ENCODE assay signal across 9 cellular contexts in genomic region chr7:144239365-144239764, GRCh38. TPM values are rescaled to one million over a fixed set of nuclear protein-coding genes. Genes with fewer than 3 reads are reported as not detected.
"Had no signal": no experiment of that assay in that cellular context is flagged by ENCODE, and none has a peak within 500 bp of the region (broad histone marks: within the 10 kb centered on the region; RNA-seq: fewer than 3 reads in every experiment).

Gene OR2A42, minus strand, starts transcription at chr7:144239605. Its CDS starts 6,762 bp downstream, at chr7:144232843.

RNA-seq across cellular contexts. Expression of gene OR2A42, which starts in this region (rescaled TPM):
- total RNA-seq: OCI-LY7, PC-9, Peyer's patch, Right ventricle myocardium inferior, Right ventricle myocardium superior, SJCRH30, SJSA1, SK-MEL-5 had no signal
- polyA plus RNA-seq: SK-N-SH had no signal
